ENCODE assay signal across 8 cellular contexts in genomic region chr2:188292446-188293239, GRCh38. TPM values are rescaled to one million over a fixed set of nuclear protein-coding genes. Genes with fewer than 3 reads are reported as not detected.
DNase-seq lines count a peak whose midpoint lies in the region; FAIRE-seq and TF ChIP-seq lines count a peak whose summit lies in the region.

No MANE protein-coding gene starts in this region.

- peaks cover 5% of the 10 kb centered on the region for H3K9me3 ChIP-seq in endodermal cell (ENCODE audit: control insufficient read depth, low read length)

- peaks cover 14% of the 10 kb centered on the region for H3K4me1 Mint-ChIP-seq in activated T-cell treated with anti-CD3 and anti-CD28 coated beads, Interleukin-2, amount 50 U/mL, for 24 hours (ENCODE audit: low read depth)
- peaks cover 24% of the 10 kb centered on the region for H3K4me1 Mint-ChIP-seq in endodermal cell

- FAIRE-seq in GM12891 (lab: Jason Lieb, UNC), result no peak

- CTCF ChIA-PET in RWPE1 (lab: Yijun Ruan, JAX), result interaction anchor here (0.6 to 1.3 kb wide), 6 partner anchors 19 to 743 kb away, joined by 3 to 6 read pairs (median 4); no protein-coding TSS in a partner anchor

- DNase-seq in activated T-cell treated with anti-CD3 and anti-CD28 coated beads, Interleukin-2, amount 50 U/mL, for 24 hours, result no peak
- DNase-seq in activated T-cell treated with anti-CD3 and anti-CD28 coated beads for 4 hours (no peak), RWPE1 (ENCODE audit: low spot score) (peak; percentile 23), endodermal cell (peak; percentile 95), medulla oblongata (ENCODE audit: extremely low spot score) (peak; percentile 26), ureter (ENCODE audit: low spot score) (peak; percentile 68), GM12891 (ENCODE audit: insufficient read length, low spot score) (no peak), NCI-H2107 (lab: John Stamatoyannopoulos, UW) (no peak)

- peak overlapping the region; percentile 83 for H3K9ac ChIP-seq in endodermal cell (ENCODE audit: extremely low read depth, low read length, poor library complexity, severe bottlenecking)

- WGBS in endodermal cell (ENCODE audit: insufficient coverage in 1 of 2, insufficient read length in 1 of 2), 2 experiments, result 0 to 1% methylated on average over 19 to 51 of the region's 51 CpGs

- peak overlapping the region; percentile 46 for H3K4me3 Mint-ChIP-seq in activated T-cell treated with anti-CD3 and anti-CD28 coated beads, Interleukin-2, amount 50 U/mL, for 24 hours
- H3K4me3 Mint-ChIP-seq in endodermal cell, result peak overlapping the region; percentile 84

- no peak for TF ChIP-seq CTCF in RWPE1 (conservative IDR thresholded peaks at IDR 0.05; ENCODE audit: low read depth)
- no peak for TF ChIP-seq CTCF in endodermal cell (conservative IDR thresholded peaks at IDR 0.05)

- TF ChIP-seq POLR2A in GM12891 (IDR thresholded peaks at IDR 0.05; ENCODE audit: low read depth, low read length), result no peak

- peaks cover 50% of the 10 kb centered on the region for H3K27me3 ChIP-seq in endodermal cell (ENCODE audit: control insufficient read depth, insufficient read depth, low read length, poor library complexity, severe bottlenecking)

- H3K9me3 Mint-ChIP-seq in activated T-cell treated with anti-CD3 and anti-CD28 coated beads, Interleukin-2, amount 50 U/mL, for 24 hours, result peaks cover 2% of the 10 kb centered on the region
- H3K9me3 Mint-ChIP-seq in endodermal cell, result no peaks in the 10 kb centered on the region

- H3K27me3 Mint-ChIP-seq in activated T-cell treated with anti-CD3 and anti-CD28 coated beads, Interleukin-2, amount 50 U/mL, for 24 hours, result peaks cover 44% of the 10 kb centered on the region
- H3K27me3 Mint-ChIP-seq in endodermal cell (ENCODE audit: insufficient read depth), result peaks cover 46% of the 10 kb centered on the region

- H3K27ac Mint-ChIP-seq in activated T-cell treated with anti-CD3 and anti-CD28 coated beads, Interleukin-2, amount 50 U/mL, for 24 hours, result no peak overlapping the region
- H3K27ac Mint-ChIP-seq in endodermal cell, result peak overlapping the region; percentile 96

- POLR2A ChIA-PET in RWPE1 (lab: Yijun Ruan, JAX; ENCODE audit: low non-redundant PET), result no interaction called here

- H3K27ac ChIP-seq in RWPE1 (peak overlapping the region; percentile 85), endodermal cell (ENCODE audit: low read depth, low read length) (peak overlapping the region; percentile 94)

- H3K36me3 Mint-ChIP-seq in activated T-cell treated with anti-CD3 and anti-CD28 coated beads, Interleukin-2, amount 50 U/mL, for 24 hours (ENCODE audit: low read depth), result no peaks in the 10 kb centered on the region
- no peaks in the 10 kb centered on the region for H3K36me3 Mint-ChIP-seq in endodermal cell (ENCODE audit: low read depth)

- H3K4me3 ChIP-seq in endodermal cell (ENCODE audit: low read length), result peak overlapping the region; percentile 84

- no peaks in the 10 kb centered on the region for H3K36me3 ChIP-seq in endodermal cell (ENCODE audit: control insufficient read depth, insufficient read depth, low read length)

- H3K4me1 ChIP-seq in endodermal cell (ENCODE audit: control insufficient read depth, insufficient read depth, low read length), result no peaks in the 10 kb centered on the region

TF ChIP-seq in GM12891, 5 proteins besides CTCF, POLR2A, EP300 and RAD21:
- TF ChIP-seq POU2F2 (IDR thresholded peaks at IDR 0.05; ENCODE audit: low read depth, low read length) (no peak), TAF1 (IDR thresholded peaks at IDR 0.05; ENCODE audit: low read depth, low read length) (no peak), PAX5 (IDR thresholded peaks at IDR 0.05; ENCODE audit: insufficient read depth, low read length, severe bottlenecking) (no peak), SPI1 (IDR thresholded peaks at IDR 0.05; ENCODE audit: low read depth, low read length) (no peak), POLR2AphosphoS5 (IDR thresholded peaks at IDR 0.05; ENCODE audit: low read depth, low read length) (no peak)
TF ChIP-seq in GM12891: peak in this region for 0.

RNA-seq across cellular contexts. Expression of gene GULP1, which starts 1.0 kb away (rescaled TPM):
- total RNA-seq in endodermal cell (10 to 100 TPM; 15.3 to 26.5 TPM), ureter (19.9 TPM)
- polyA plus RNA-seq in endodermal cell (2013, experiment 1 of 2), result 67.5 TPM
- polyA plus RNA-seq in endodermal cell (2013, experiment 2 of 2), result 65.5 TPM
- not detected for polyA plus RNA-seq in GM12891 (2012; ENCODE audit: low read depth, missing spikeins)

Comparison
In these comparisons a context has a peak if more than half of its experiments do, and no peak if none do; other contexts are left out.
1. DNase-seq: peak in RWPE1 (single experiment), endodermal cell (single experiment), medulla oblongata (single experiment) and ureter (single experiment); none in activated T-cell treated with anti-CD3 and anti-CD28 coated beads, Interleukin-2, amount 50 U/mL, for 24 hours (single experiment), activated T-cell treated with anti-CD3 and anti-CD28 coated beads for 4 hours (single experiment), GM12891 (single experiment) and NCI-H2107 (single experiment).